ENCODE assay signal across 11 cellular contexts in the genomic region with DNA sequence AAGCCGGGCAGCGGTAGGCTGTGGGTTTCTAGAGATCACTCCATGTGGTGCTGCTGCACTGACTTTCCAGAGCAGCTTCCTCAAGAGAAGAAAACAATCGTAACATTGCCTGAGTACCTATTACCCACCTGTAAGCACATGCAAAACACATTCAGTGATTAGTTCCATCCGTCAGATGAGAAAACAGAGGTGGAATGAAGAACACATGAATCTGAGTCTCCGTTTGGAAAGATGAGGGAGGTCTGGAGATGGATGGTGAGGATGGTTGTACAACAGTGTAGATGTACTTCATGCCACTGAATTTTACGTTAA. TPM values are rescaled to one million over a fixed set of nuclear protein-coding genes. Genes with fewer than 3 reads are reported as not detected.
DNase-seq lines count a peak whose midpoint lies in the region; ATAC-seq, FAIRE-seq and TF ChIP-seq lines count a peak whose summit lies in the region.
"Had no signal": no experiment of that assay in that cellular context is flagged by ENCODE, and none has a peak within 500 bp of the region (broad histone marks: within the 10 kb centered on the region; RNA-seq: fewer than 3 reads in every experiment).

No MANE protein-coding gene starts in this region.

- H3K4me1 Mint-ChIP-seq in activated T-cell treated with anti-CD3 and anti-CD28 coated beads, Interleukin-2, amount 50 U/mL, for 72 hours (ENCODE audit: low read depth), result peaks cover 32% of the 10 kb centered on the region
- peaks cover 27% of the 10 kb centered on the region for H3K4me1 Mint-ChIP-seq in stimulated activated naive CD8-positive, alpha-beta T cell treated with anti-CD3 and anti-CD28 coated beads, Interleukin-15, amount 100 ng/mL, for 72 hours

- H3K79me2 ChIP-seq in H1 (ENCODE audit: control insufficient read depth in 1 of 2, insufficient read depth in 2 of 2, low read length in 2 of 2), result no peaks in the 10 kb centered on the region

- H3K18ac ChIP-seq in H1 (ENCODE audit: extremely low read depth, low read length), result no peak overlapping the region

- no peak overlapping the region for H2BK15ac ChIP-seq in H1 (ENCODE audit: low read length)

- no peak for FAIRE-seq in H1 (lab: Jason Lieb, UNC)

- DNase-seq in activated T-cell treated with anti-CD3 and anti-CD28 coated beads, Interleukin-2, amount 50 U/mL, for 72 hours, result no peak
- no peak for DNase-seq in activated T-cell treated with anti-CD3 and anti-CD28 coated beads, Interleukin-2, amount 50 U/mL, for 48 hours
- DNase-seq in SJCRH30, result no peak
- DNase-seq in H1 (ENCODE audit: low read depth in 1 of 2, low spot score in 2 of 2), result no peak
- no peak for DNase-seq in stimulated activated naive CD8-positive, alpha-beta T cell treated with anti-CD3 and anti-CD28 coated beads, Interleukin-15, amount 100 ng/mL, for 72 hours
- DNase-seq in dermis blood vessel endothelial cell, result no peak
- DNase-seq in omental fat pad (ENCODE audit: low spot score), result no peak
- no peak for DNase-seq in stimulated activated naive CD4-positive, alpha-beta T cell treated with Interleukin-2 at 50 U/mL for 16 hours (lab: John Stamatoyannopoulos, UW)
- DNase-seq: NCI-H524 treated with DMSO at 0.1 percent for 48 hours had no signal

- no peak overlapping the region for H3K56ac ChIP-seq in H1 (replicated peaks; ENCODE audit: insufficient read length, low read depth, low read length)

- no peak overlapping the region for H3K4ac ChIP-seq in H1 (replicated peaks; ENCODE audit: insufficient read length, low read depth, low read length)

- H2BK20ac ChIP-seq in H1 (ENCODE audit: low read length), result no peak overlapping the region

- H3K23ac ChIP-seq in H1 (ENCODE audit: insufficient read length), result no peak overlapping the region

- no peak overlapping the region for H4K91ac ChIP-seq in H1 (replicated peaks; ENCODE audit: insufficient read length, low read length)

- H3K79me1 ChIP-seq in H1 (ENCODE audit: low read depth, low read length), result no peaks in the 10 kb centered on the region

- H3K9ac ChIP-seq in H1 (replicated peaks in 1 of 4; ENCODE audit: extremely low read depth in 1 of 4, low read depth in 3 of 4, low read length in 3 of 4), result no peak overlapping the region

- H2BK12ac ChIP-seq in H1 (ENCODE audit: low read depth, low read length), result 0 out of 2 replicates have a peak overlapping the region, but pooled peaks have one; percentile 75

- TF ChIP-seq RAD21 in H1 (IDR thresholded peaks at IDR 0.05 in 1 of 2, conservative IDR thresholded peaks at IDR 0.05 in 1 of 2; ENCODE audit: low read depth in 2 of 2, low read length in 2 of 2), result no peak

- no peak overlapping the region for H4K5ac ChIP-seq in H1 (ENCODE audit: insufficient read length, low read depth, low read length)

- no peaks in the 10 kb centered on the region for H3K9me3 Mint-ChIP-seq in activated T-cell treated with anti-CD3 and anti-CD28 coated beads, Interleukin-2, amount 50 U/mL, for 72 hours
- H3K9me3 Mint-ChIP-seq in stimulated activated naive CD8-positive, alpha-beta T cell treated with anti-CD3 and anti-CD28 coated beads, Interleukin-15, amount 100 ng/mL, for 72 hours, result no peaks in the 10 kb centered on the region

- H3K36me3 ChIP-seq in SJCRH30 (no peaks in the 10 kb centered on the region), H1 (ENCODE audit: control insufficient read depth in 2 of 4, insufficient read depth in 4 of 4, low read length in 3 of 4) (no peaks in the 10 kb centered on the region)

- TF ChIP-seq CTCF in H1 (IDR thresholded peaks at IDR 0.05; ENCODE audit: control extremely low read depth in 1 of 3, insufficient read depth in 1 of 3, low read depth in 1 of 3, low read length in 3 of 3) (no peak), omental fat pad (IDR thresholded peaks at IDR 0.05) (no peak)

- H2AK5ac ChIP-seq in H1 (ENCODE audit: low read depth, low read length), result no peak overlapping the region

- no peaks in the 10 kb centered on the region for H3K23me2 ChIP-seq in H1 (ENCODE audit: low read depth, low read length)

- H3K4me2 ChIP-seq in H1 (ENCODE audit: insufficient read depth in 1 of 2, low read depth in 2 of 2, low read length in 2 of 2), result no peak overlapping the region

- H4K8ac ChIP-seq in H1 (ENCODE audit: extremely low read depth, insufficient read depth, low read length), result no peak overlapping the region

- H3K27me3 Mint-ChIP-seq in activated T-cell treated with anti-CD3 and anti-CD28 coated beads, Interleukin-2, amount 50 U/mL, for 72 hours (ENCODE audit: low read depth), result no peaks in the 10 kb centered on the region
- H3K27me3 Mint-ChIP-seq in stimulated activated naive CD8-positive, alpha-beta T cell treated with anti-CD3 and anti-CD28 coated beads, Interleukin-15, amount 100 ng/mL, for 72 hours, result no peaks in the 10 kb centered on the region

- H3K9me3 ChIP-seq in SJCRH30 (replicated peaks) (no peaks in the 10 kb centered on the region), H1 (ENCODE audit: insufficient read depth in 2 of 2, low read depth in 1 of 2, low read length in 1 of 2) (peaks cover 0 to 2% of the 10 kb centered on the region in 2 experiments; a peak in 1 of 4 replicates)

- no peak overlapping the region for H3K14ac ChIP-seq in H1 (ENCODE audit: insufficient read length)

- TF ChIP-seq POLR2A in H1 (IDR thresholded peaks at IDR 0.05; ENCODE audit: control extremely low read depth in 1 of 2, low read depth in 2 of 2, low read length in 2 of 2), result no peak

- H3K27ac ChIP-seq in SJCRH30, result peak overlapping the region; percentile 23
- no peak overlapping the region for H3K27ac ChIP-seq in H1 (ENCODE audit: low read depth, low read length)

- WGBS in H1 (ENCODE audit: extremely low coverage in 1 of 2, insufficient coverage in 1 of 2, insufficient read length in 1 of 2, insufficient replicate concordance in 2 of 2, low coverage in 1 of 2, low lambda C conversion rate in 2 of 2, missing lambda C conversion rate in 1 of 2), 2 experiments, result 80% methylated on average over 6 of the region's 6 CpGs; no CpG with 5 or more reads in 1 of the 2 experiments

- H3K4me1 ChIP-seq in SJCRH30 (peaks cover 18% of the 10 kb centered on the region), H1 (replicated peaks in 1 of 4; ENCODE audit: control insufficient read depth in 3 of 4, insufficient read depth in 4 of 4, low read length in 3 of 4) (no peaks in the 10 kb centered on the region)

- H3K4me3 ChIP-seq in SJCRH30 (no peak overlapping the region), H1 (ENCODE audit: extremely low read depth in 1 of 4, insufficient read depth in 2 of 4, low read depth in 3 of 4, low read length in 4 of 4) (no peak overlapping the region)

- H4K20me1 ChIP-seq in H1 (replicated peaks in 1 of 2; ENCODE audit: control insufficient read depth in 1 of 2, insufficient read depth in 2 of 2, low read length in 2 of 2), result peaks cover 0 to 2% of the 10 kb centered on the region in 2 experiments

- no peak overlapping the region; the same call in 1 of the 2 replicates for H2AFZ ChIP-seq in H1 (ENCODE audit: low read length)

- H3K4me3 Mint-ChIP-seq in activated T-cell treated with anti-CD3 and anti-CD28 coated beads, Interleukin-2, amount 50 U/mL, for 72 hours, result peak overlapping the region; percentile 64 to 65
- peak overlapping the region; percentile 24 to 65 for H3K4me3 Mint-ChIP-seq in stimulated activated naive CD8-positive, alpha-beta T cell treated with anti-CD3 and anti-CD28 coated beads, Interleukin-15, amount 100 ng/mL, for 72 hours

- no peak overlapping the region for H3K27ac Mint-ChIP-seq in activated T-cell treated with anti-CD3 and anti-CD28 coated beads, Interleukin-2, amount 50 U/mL, for 72 hours
- H3K27ac Mint-ChIP-seq in stimulated activated naive CD8-positive, alpha-beta T cell treated with anti-CD3 and anti-CD28 coated beads, Interleukin-15, amount 100 ng/mL, for 72 hours, result no peak overlapping the region

- no peak for TF ChIP-seq EP300 in H1 (IDR thresholded peaks at IDR 0.05; ENCODE audit: borderline replicate concordance in 1 of 2, low read depth in 2 of 2, low read length in 2 of 2)

- no peak overlapping the region for H2BK5ac ChIP-seq in H1 (ENCODE audit: low read depth, low read length)

- H3K27me3 ChIP-seq in SJCRH30 (no peaks in the 10 kb centered on the region), H1 (replicated peaks in 1 of 4; ENCODE audit: control insufficient read depth in 3 of 4, extremely low read depth in 1 of 4, insufficient read depth in 3 of 4, low read length in 3 of 4) (no peaks in the 10 kb centered on the region)

- no peaks in the 10 kb centered on the region for H3K36me3 Mint-ChIP-seq in activated T-cell treated with anti-CD3 and anti-CD28 coated beads, Interleukin-2, amount 50 U/mL, for 72 hours (ENCODE audit: insufficient read depth in 2 of 2)

- POLR2A ChIA-PET in H1 (lab: Charles Lee; ENCODE audit: partially characterized antibody), result no interaction called here

- no peak overlapping the region for H2BK120ac ChIP-seq in H1 (replicated peaks; ENCODE audit: low read depth, low read length)

- no peak for ATAC-seq in activated T-cell treated with anti-CD3 and anti-CD28 coated beads, Interleukin-2, amount 50 U/mL, for 72 hours (replicated peaks in 1 of 2)
- ATAC-seq in stimulated activated naive CD8-positive, alpha-beta T cell treated with anti-CD3 and anti-CD28 coated beads, Interleukin-15, amount 100 ng/mL, for 72 hours, result no peak
- no peak for ATAC-seq in omental fat pad (ENCODE audit: low FRiP score)

- CTCF ChIA-PET in H1 (lab: Charles Lee; ENCODE audit: partially characterized antibody), result interaction anchor here (0.9 to 29.8 kb wide), 16 partner anchors 11 to 214 kb away, joined by 3 to 952 read pairs (median 22); a partner anchor contains a TSS

RNA-seq across cellular contexts. Expression of a gene that starts 7.5 kb away (rescaled TPM):
- not detected for total RNA-seq in activated T-cell treated with anti-CD3 and anti-CD28 coated beads, Interleukin-2, amount 50 U/mL, for 72 hours
- total RNA-seq in SJCRH30 (2014; rRNA removed; shearing (Covaris generic)), result 0.20 and 0.73 TPM in 2 replicates
- total RNA-seq in H1 (2021; fragmentation: NEBNext Ultra II Directional; extraction: Animal tissue kit (Norgen Biotek cat#: 25700)), result not detected in 2 replicates
- polyA plus RNA-seq in H1 (2011; rRNA removed), result 0.03 and 0.14 TPM in 2 replicates
- 0.03 TPM for polyA plus RNA-seq in H1 (2011; cell fraction: cytosol; rRNA removed)
- 0.04 TPM for polyA plus RNA-seq in H1 (2011; cell fraction: nucleus; rRNA removed)
- 0.04 to 0.17 TPM (median 0.16 TPM) in 3 of 4 replicates, not detected in the other for polyA plus RNA-seq in H1 (2012, experiment 1 of 2)
- polyA plus RNA-seq in H1 (2012, experiment 2 of 2), result not detected
- 0.06 TPM for polyA plus RNA-seq in H1 (2013, experiment 1 of 2)
- polyA plus RNA-seq in H1 (2013, experiment 2 of 2), result 0.02 TPM
- not detected in 2 replicates for polyA minus RNA-seq in H1 (2011; rRNA and poly(A)+ RNA removed)
- polyA minus RNA-seq in H1 (2011; cell fraction: cytosol; rRNA and poly(A)+ RNA removed), result not detected
- polyA minus RNA-seq in H1 (2011; cell fraction: nucleus; rRNA and poly(A)+ RNA removed), result not detected
- total RNA-seq in dermis blood vessel endothelial cell (3.7 and 7.8 TPM in 2 replicates), omental fat pad (100 to 1,000 TPM in 2 of 4 donors, 10 to 100 TPM in 2; 51.5 to 151 (median 106) TPM)

RNA-seq across cellular contexts. Expression of a gene that starts 46.7 kb away (rescaled TPM):
- not detected for total RNA-seq in activated T-cell treated with anti-CD3 and anti-CD28 coated beads, Interleukin-2, amount 50 U/mL, for 72 hours
- total RNA-seq in SJCRH30 (2014; rRNA removed; shearing (Covaris generic)), result not detected in 2 replicates
- total RNA-seq in H1 (2021; fragmentation: NEBNext Ultra II Directional; extraction: Animal tissue kit (Norgen Biotek cat#: 25700)), result not detected in 2 replicates
- polyA plus RNA-seq in H1 (2011; rRNA removed), result 0.09 TPM in 1 of 2 replicates, not detected in the other
- 0.01 TPM for polyA plus RNA-seq in H1 (2011; cell fraction: cytosol; rRNA removed)
- polyA plus RNA-seq in H1 (2011; cell fraction: nucleus; rRNA removed), result 0.14 TPM
- not detected in 4 replicates for polyA plus RNA-seq in H1 (2012, experiment 1 of 2)
- polyA plus RNA-seq in H1 (2012, experiment 2 of 2), result not detected
- not detected for polyA plus RNA-seq in H1 (2013, experiment 1 of 2)
- not detected for polyA plus RNA-seq in H1 (2013, experiment 2 of 2)
- not detected in 2 replicates for polyA minus RNA-seq in H1 (2011; rRNA and poly(A)+ RNA removed)
- polyA minus RNA-seq in H1 (2011; cell fraction: cytosol; rRNA and poly(A)+ RNA removed), result not detected
- not detected for polyA minus RNA-seq in H1 (2011; cell fraction: nucleus; rRNA and poly(A)+ RNA removed)
- total RNA-seq in dermis blood vessel endothelial cell, result not detected in 2 replicates
- not detected for total RNA-seq in omental fat pad
- total RNA-seq: cardiac septum, pulmonary artery endothelial cell had no signal
